ENCODE assay signal across 23 cellular contexts in the genomic region with DNA sequence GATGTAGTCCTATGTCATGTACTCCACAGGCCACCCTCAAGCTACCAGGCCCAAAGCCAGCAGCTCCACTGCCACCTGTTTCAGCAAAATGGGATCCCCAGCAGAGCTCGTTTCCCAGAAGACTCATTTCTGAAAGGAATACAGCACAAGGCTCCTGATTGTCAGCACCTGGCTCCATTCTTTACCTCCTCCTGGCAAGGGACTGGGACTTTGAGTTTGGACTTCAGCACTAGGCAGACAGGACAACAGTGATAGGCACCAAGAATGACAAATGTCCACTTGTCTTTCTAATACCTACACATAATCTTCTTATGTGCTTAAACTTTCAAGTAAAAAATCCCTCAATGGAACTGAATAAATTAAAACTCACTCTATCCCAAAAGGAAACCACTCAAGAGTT.
"Had no signal": no experiment of that assay in that cellular context is flagged by ENCODE, and none has a peak within 500 bp of the region (broad histone marks: within the 10 kb centered on the region; RNA-seq: fewer than 3 reads in every experiment).

No MANE protein-coding gene starts in this region.

- H3K4me1 Mint-ChIP-seq: natural killer cell had no signal

- H3K36me3 Mint-ChIP-seq: activated CD4-positive, alpha-beta memory T cell treated with anti-CD3 and anti-CD28 coated beads for 36 hours; natural killer cell had no signal

- H3K36me3 ChIP-seq: brain microvascular endothelial cell, gastroesophageal sphincter, spleen, uterus had no signal

- DNase-seq: activated CD4-positive, alpha-beta memory T cell treated with anti-CD3 and anti-CD28 coated beads for 36 hours; activated CD4-positive, alpha-beta T cell treated with anti-CD3 and anti-CD28 coated beads for 48 hours; activated CD8-positive, alpha-beta memory T cell treated with anti-CD3 and anti-CD28 coated beads, Interleukin-2, amount 50 U/mL, for 4 hours; activated effector memory CD4-positive, alpha-beta T cell treated with anti-CD3 and anti-CD28 coated beads, Interleukin-2, amount 50 U/mL, for 16 hours; activated naive CD4-positive, alpha-beta T cell treated with anti-CD3 and anti-CD28 coated beads, Interleukin-2, amount 50 U/mL, for 16 hours; activated T-cell treated with anti-CD3 and anti-CD28 coated beads, Interleukin-2, amount 50 U/mL, for 1 hour; amniotic stem cell; brain microvascular endothelial cell; cortex of kidney; effector memory CD8-positive, alpha-beta T cell; erythroblast; hippocampal formation; left cardiac atrium; mammary epithelial cell; natural killer cell; right cardiac atrium; spleen; stimulated activated naive CD4-positive, alpha-beta T cell treated with Interleukin-2 at 50 U/mL for 16 hours; trophoblast cell; uterus had no signal

- H3K4me3 Mint-ChIP-seq: activated CD4-positive, alpha-beta memory T cell treated with anti-CD3 and anti-CD28 coated beads for 36 hours; activated T-helper 1 cell treated with anti-CD3 and anti-CD28 coated beads, Interleukin-12 subunit alpha, Interleukin-12 subunit beta, Interleukin-2, Interleukin-4 antibody, amounts not matched to agents 30 ng/mL and 10 ng/mL and 1 ng/mL, durations not matched to agents 14 hours and 24 hours and 36 hours; effector memory CD8-positive, alpha-beta T cell; natural killer cell; T-helper 2 cell treated with Interferon-gamma antibody and Interleukin-4, amounts not matched to agents 5 μg/mL and 100 μg/mL, for 36 hours had no signal

- H3K4me1 ChIP-seq: gastroesophageal sphincter, spleen, uterus had no signal

- H3K9me3 ChIP-seq: uterus had no signal

- H3K27ac ChIP-seq: brain microvascular endothelial cell, gastroesophageal sphincter, spleen, uterus had no signal

- H3K27ac Mint-ChIP-seq: activated CD4-positive, alpha-beta memory T cell treated with anti-CD3 and anti-CD28 coated beads for 36 hours; activated T-helper 1 cell treated with anti-CD3 and anti-CD28 coated beads, Interleukin-12 subunit alpha, Interleukin-12 subunit beta, Interleukin-2, Interleukin-4 antibody, amounts not matched to agents 30 ng/mL and 10 ng/mL and 1 ng/mL, durations not matched to agents 14 hours and 24 hours and 36 hours; effector memory CD8-positive, alpha-beta T cell; natural killer cell; T-helper 2 cell treated with Interferon-gamma antibody and Interleukin-4, amounts not matched to agents 5 μg/mL and 100 μg/mL, for 36 hours had no signal

- H3K27me3 ChIP-seq: brain microvascular endothelial cell, gastroesophageal sphincter, spleen, uterus had no signal

- ATAC-seq: effector memory CD8-positive, alpha-beta T cell; gastroesophageal sphincter; left cardiac atrium; natural killer cell had no signal

- H3K4me3 ChIP-seq: gastroesophageal sphincter, spleen, uterus had no signal
